19 cellular contexts compared by ENCODE assay signal in genomic region chr2:164145093-164145987, GRCh38.
DNase-seq lines count a peak whose midpoint lies in the region; ATAC-seq, FAIRE-seq and TF ChIP-seq lines count a peak whose summit lies in the region.
"Had no signal": no experiment of that assay in that cellular context is flagged by ENCODE, and none has a peak within 500 bp of the region (broad histone marks: within the 10 kb centered on the region; RNA-seq: fewer than 3 reads in every experiment).

No MANE protein-coding gene starts in this region.

- H3K27ac Mint-ChIP-seq in astrocyte (ENCODE audit: unreplicated experiment) (peak overlapping the region; percentile 65), CD14-positive monocyte (no peak overlapping the region)
- H3K27ac Mint-ChIP-seq in stimulated activated naive B cell treated with anti-CD40 and anti-IgM and Interleukin-4, amounts not matched to agents 10 μg/mL and 1 μg/mL and 100 μg/mL, for 72 hours, result no peak overlapping the region
- H3K27ac Mint-ChIP-seq: activated CD4-positive, alpha-beta T cell treated with anti-CD3 and anti-CD28 coated beads for 36 hours; activated naive CD4-positive, alpha-beta T cell treated with anti-CD3 and anti-CD28 coated beads, Interleukin-2, amount 50 U/mL, for 24 hours had no signal

- DNase-seq in AG10803 (ENCODE audit: low read depth) (peak; percentile 18), HS-5 (ENCODE audit: low read depth) (peak; percentile 78), astrocyte (ENCODE audit: low read depth) (peak; percentile 68), iris pigment epithelial cell (ENCODE audit: low read depth) (peak; percentile 81), T-helper 1 cell (no peak), CD14-positive monocyte (ENCODE audit: low spot score) (no peak)
- DNase-seq in stimulated activated naive B cell treated with anti-CD40 and anti-IgM and Interleukin-4, amounts not matched to agents 10 μg/mL and 1 μg/mL and 100 μg/mL, for 72 hours, result no peak
- DNase-seq: activated CD4-positive, alpha-beta T cell treated with anti-CD3 and anti-CD28 coated beads for 36 hours; central memory CD4-positive, alpha-beta T cell; head of caudate nucleus; kidney glomerular epithelial cell; mucosa of descending colon; NCI-H1105 treated with DMSO at 0.1 percent for 48 hours; NCI-H2171 treated with DMSO at 0.1 percent for 48 hours; NK-92 treated with Interleukin-12 subunit alpha and Interleukin-12 subunit beta, amount 100 ng/mL, for 24 hours; SHP77 had no signal

- H3K9me3 Mint-ChIP-seq in astrocyte (ENCODE audit: unreplicated experiment) (no peaks in the 10 kb centered on the region), CD14-positive monocyte (peaks cover 0 to 11% (median 7%) of the 10 kb centered on the region in 7 donors)
- no peaks in the 10 kb centered on the region for H3K9me3 Mint-ChIP-seq in stimulated activated naive B cell treated with anti-CD40 and anti-IgM and Interleukin-4, amounts not matched to agents 10 μg/mL and 1 μg/mL and 100 μg/mL, for 72 hours
- H3K9me3 Mint-ChIP-seq: activated naive CD4-positive, alpha-beta T cell treated with anti-CD3 and anti-CD28 coated beads, Interleukin-2, amount 50 U/mL, for 24 hours had no signal

- H3K4me3 Mint-ChIP-seq in astrocyte (ENCODE audit: unreplicated experiment), result no peak overlapping the region
- no peak overlapping the region for H3K4me3 Mint-ChIP-seq in stimulated activated naive B cell treated with anti-CD40 and anti-IgM and Interleukin-4, amounts not matched to agents 10 μg/mL and 1 μg/mL and 100 μg/mL, for 72 hours
- no peak overlapping the region for H3K4me3 Mint-ChIP-seq in CD14-positive monocyte
- H3K4me3 Mint-ChIP-seq: activated CD4-positive, alpha-beta T cell treated with anti-CD3 and anti-CD28 coated beads for 36 hours; activated naive CD4-positive, alpha-beta T cell treated with anti-CD3 and anti-CD28 coated beads, Interleukin-2, amount 50 U/mL, for 24 hours had no signal

- peaks cover 7% of the 10 kb centered on the region for H3K4me1 ChIP-seq in astrocyte (ENCODE audit: insufficient read depth, low read length)
- H3K4me1 ChIP-seq: suprapubic skin had no signal

- H3K4me1 Mint-ChIP-seq in astrocyte (ENCODE audit: low read depth, unreplicated experiment), result peaks cover 23% of the 10 kb centered on the region
- H3K4me1 Mint-ChIP-seq in stimulated activated naive B cell treated with anti-CD40 and anti-IgM and Interleukin-4, amounts not matched to agents 10 μg/mL and 1 μg/mL and 100 μg/mL, for 72 hours, result no peaks in the 10 kb centered on the region
- no peaks in the 10 kb centered on the region for H3K4me1 Mint-ChIP-seq in CD14-positive monocyte
- H3K4me1 Mint-ChIP-seq: activated CD4-positive, alpha-beta T cell treated with anti-CD3 and anti-CD28 coated beads for 36 hours; activated naive CD4-positive, alpha-beta T cell treated with anti-CD3 and anti-CD28 coated beads, Interleukin-2, amount 50 U/mL, for 24 hours had no signal

- H4K20me1 ChIP-seq in astrocyte (ENCODE audit: insufficient read depth, low read length), result no peaks in the 10 kb centered on the region

- no peak for ATAC-seq in stimulated activated naive B cell treated with anti-CD40 and anti-IgM and Interleukin-4, amounts not matched to agents 10 μg/mL and 1 μg/mL and 100 μg/mL, for 72 hours (replicated peaks)
- ATAC-seq in HG03159 (IDR thresholded peaks at IDR 0.05; ENCODE audit: unreplicated experiment), result no peak
- ATAC-seq: activated CD4-positive, alpha-beta T cell treated with anti-CD3 and anti-CD28 coated beads for 36 hours; mucosa of descending colon had no signal

- intact Hi-C loops in CD14-positive monocyte (cut with micrococcal nuclease), result no loop called here

- no peak for FAIRE-seq in astrocyte (lab: Jason Lieb, UNC)

- no peaks in the 10 kb centered on the region for H3K36me3 ChIP-seq in astrocyte (ENCODE audit: insufficient read depth, low read length)
- H3K36me3 ChIP-seq: suprapubic skin had no signal

- H2AFZ ChIP-seq in astrocyte (ENCODE audit: low read depth, low read length), result peak overlapping the region; percentile 54

- TF ChIP-seq CTCF in AG10803 (conservative IDR thresholded peaks at IDR 0.05; ENCODE audit: low read length), result no peak
- no peak for TF ChIP-seq CTCF in astrocyte (IDR thresholded peaks at IDR 0.05; ENCODE audit: insufficient read depth, low read depth, low read length)
- TF ChIP-seq CTCF in CD14-positive monocyte (IDR thresholded peaks at IDR 0.05), result no peak

- no peaks in the 10 kb centered on the region for H3K9me3 ChIP-seq in astrocyte (ENCODE audit: insufficient read depth, low read depth, low read length)
- H3K9me3 ChIP-seq: mucosa of descending colon, suprapubic skin had no signal

- peak overlapping the region; percentile 1 for H3K9ac ChIP-seq in astrocyte (ENCODE audit: low read length)

- H3K36me3 Mint-ChIP-seq in astrocyte (ENCODE audit: low read depth, unreplicated experiment) (no peaks in the 10 kb centered on the region), CD14-positive monocyte (no peaks in the 10 kb centered on the region)
- H3K36me3 Mint-ChIP-seq in stimulated activated naive B cell treated with anti-CD40 and anti-IgM and Interleukin-4, amounts not matched to agents 10 μg/mL and 1 μg/mL and 100 μg/mL, for 72 hours, result no peaks in the 10 kb centered on the region
- H3K36me3 Mint-ChIP-seq: activated naive CD4-positive, alpha-beta T cell treated with anti-CD3 and anti-CD28 coated beads, Interleukin-2, amount 50 U/mL, for 24 hours had no signal

- no peaks in the 10 kb centered on the region for H3K27me3 ChIP-seq in astrocyte (ENCODE audit: insufficient read depth, low read length)
- H3K27me3 ChIP-seq: suprapubic skin had no signal

- H3K79me2 ChIP-seq in astrocyte (ENCODE audit: insufficient read depth, low read length), result no peaks in the 10 kb centered on the region

- H3K4me3 ChIP-seq in AG10803 (ENCODE audit: low read length), result no peak overlapping the region
- no peak overlapping the region for H3K4me3 ChIP-seq in astrocyte (ENCODE audit: insufficient read depth, low read depth, low read length)
- H3K4me3 ChIP-seq: mucosa of descending colon, suprapubic skin had no signal

- peak overlapping the region; percentile 72 for H3K4me2 ChIP-seq in astrocyte (ENCODE audit: low read length)

- no peak overlapping the region for H3K27ac ChIP-seq in astrocyte (ENCODE audit: low read depth, low read length)
- H3K27ac ChIP-seq: suprapubic skin had no signal

- no peaks in the 10 kb centered on the region for H3K27me3 Mint-ChIP-seq in astrocyte (ENCODE audit: low read depth, unreplicated experiment)
- H3K27me3 Mint-ChIP-seq in stimulated activated naive B cell treated with anti-CD40 and anti-IgM and Interleukin-4, amounts not matched to agents 10 μg/mL and 1 μg/mL and 100 μg/mL, for 72 hours, result no peaks in the 10 kb centered on the region
- no peaks in the 10 kb centered on the region for H3K27me3 Mint-ChIP-seq in CD14-positive monocyte (ENCODE audit: low read depth in 3 of 3)
- H3K27me3 Mint-ChIP-seq: activated CD4-positive, alpha-beta T cell treated with anti-CD3 and anti-CD28 coated beads for 36 hours; activated naive CD4-positive, alpha-beta T cell treated with anti-CD3 and anti-CD28 coated beads, Interleukin-2, amount 50 U/mL, for 24 hours had no signal

Comparison
In these comparisons a context has a peak if more than half of its experiments do, and no peak if none do; other contexts are left out.
1. DNase-seq: peak in AG10803 (single experiment), HS-5 (single experiment), astrocyte (single experiment) and iris pigment epithelial cell (single experiment); none in T-helper 1 cell (0 of 5), stimulated activated naive B cell treated with anti-CD40 and anti-IgM and Interleukin-4, amounts not matched to agents 10 μg/mL and 1 μg/mL and 100 μg/mL, for 72 hours (single experiment) and CD14-positive monocyte (single experiment).